Comparison of ENCODE assay signal across 8 cellular contexts in genomic region chr11:125514336-125515101, GRCh38. TPM values are rescaled to one million over a fixed set of nuclear protein-coding genes. Genes with fewer than 3 reads are reported as not detected.
DNase-seq lines count a peak whose midpoint lies in the region; ATAC-seq and TF ChIP-seq lines count a peak whose summit lies in the region.

No MANE protein-coding gene starts in this region.

- H3F3A ChIP-seq in Loucy (ENCODE audit: low read depth) = no peaks in the 10 kb centered on the region

- H3K4me1 Mint-ChIP-seq in stimulated activated memory B cell treated with anti-CD40 and anti-IgM and Interleukin-4, amounts not matched to agents 10 μg/mL and 1 μg/mL and 100 μg/mL, for 72 hours = peaks cover 29% of the 10 kb centered on the region

- H3K36me3 ChIP-seq in Loucy (ENCODE audit: insufficient read depth, low read length) = no peaks in the 10 kb centered on the region

- no peaks in the 10 kb centered on the region for H4K20me1 ChIP-seq in Loucy (ENCODE audit: insufficient read depth, low read length, poor library complexity, severe bottlenecking)

- H3K4me3 ChIP-seq in Loucy (ENCODE audit: low read length, poor library complexity, severe bottlenecking) (peak overlapping the region; percentile 42), fibroblast of the aortic adventitia (ENCODE audit: low read depth, low read length) (no peak overlapping the region)

- DNase-seq in GDM1 (lab: John Stamatoyannopoulos, UW) (peak; percentile 63), fibroblast of the aortic adventitia (ENCODE audit: low read depth) (peak; percentile 84), NCI-H2029 (lab: John Stamatoyannopoulos, UW) (no peak), occipital lobe (lab: John Stamatoyannopoulos, UW) (no peak)
- DNase-seq in activated CD4-positive, alpha-beta T cell treated with anti-CD3 and anti-CD28 coated beads, Interleukin-2, amount 50 U/mL, for 1 hour = peak; percentile 26

- H3K79me2 ChIP-seq in Loucy (ENCODE audit: insufficient read depth, low read length) = no peaks in the 10 kb centered on the region

- no peak overlapping the region for H2AFZ ChIP-seq in Loucy (ENCODE audit: low read length)

- H3K4me1 ChIP-seq in Loucy (ENCODE audit: insufficient read depth, low read length, poor library complexity, severe bottlenecking) = peaks cover 10% of the 10 kb centered on the region

- ATAC-seq in GM21737 (IDR thresholded peaks at IDR 0.05; ENCODE audit: unreplicated experiment) = peak; percentile 67
- ATAC-seq in stimulated activated memory B cell treated with anti-CD40 and anti-IgM and Interleukin-4, amounts not matched to agents 10 μg/mL and 1 μg/mL and 100 μg/mL, for 72 hours = peak; percentile 92

- peak overlapping the region; percentile 85 for H3K27ac Mint-ChIP-seq in stimulated activated memory B cell treated with anti-CD40 and anti-IgM and Interleukin-4, amounts not matched to agents 10 μg/mL and 1 μg/mL and 100 μg/mL, for 72 hours

- no peak for TF ChIP-seq CTCF in Loucy (conservative IDR thresholded peaks at IDR 0.05; ENCODE audit: low read length)
- no peak for TF ChIP-seq CTCF in fibroblast of the aortic adventitia (IDR thresholded peaks at IDR 0.05; ENCODE audit: insufficient read depth, low read length)

- H3K9me2 ChIP-seq in Loucy (replicated peaks; ENCODE audit: low read depth, low read length) = no peaks in the 10 kb centered on the region

- H3K9me3 Mint-ChIP-seq in stimulated activated memory B cell treated with anti-CD40 and anti-IgM and Interleukin-4, amounts not matched to agents 10 μg/mL and 1 μg/mL and 100 μg/mL, for 72 hours = no peaks in the 10 kb centered on the region

- no peaks in the 10 kb centered on the region for H3K9me3 ChIP-seq in Loucy (ENCODE audit: insufficient read depth, low read depth, low read length)

- no peaks in the 10 kb centered on the region for H3K27me3 Mint-ChIP-seq in stimulated activated memory B cell treated with anti-CD40 and anti-IgM and Interleukin-4, amounts not matched to agents 10 μg/mL and 1 μg/mL and 100 μg/mL, for 72 hours

- H3K9ac ChIP-seq in Loucy (ENCODE audit: low read depth, low read length, poor library complexity, severe bottlenecking) = no peak overlapping the region

- H3K4me3 Mint-ChIP-seq in stimulated activated memory B cell treated with anti-CD40 and anti-IgM and Interleukin-4, amounts not matched to agents 10 μg/mL and 1 μg/mL and 100 μg/mL, for 72 hours = peak overlapping the region; percentile 9

- peak overlapping the region; percentile 60 for H3K4me2 ChIP-seq in Loucy (ENCODE audit: low read depth, low read length, poor library complexity, severe bottlenecking)

- no peaks in the 10 kb centered on the region for H3K36me3 Mint-ChIP-seq in stimulated activated memory B cell treated with anti-CD40 and anti-IgM and Interleukin-4, amounts not matched to agents 10 μg/mL and 1 μg/mL and 100 μg/mL, for 72 hours

- H3K27me3 ChIP-seq in Loucy (ENCODE audit: insufficient read depth, low read length, poor library complexity, severe bottlenecking) = peaks cover 43% of the 10 kb centered on the region

RNA-seq across cellular contexts. Expression of gene FEZ1, which starts 18.5 kb away (rescaled TPM):
- total RNA-seq in fibroblast of the aortic adventitia (ENCODE audit: low replicate concordance) = 77.0 and 91.8 TPM in 2 replicates
- total RNA-seq in occipital lobe = 295 TPM

RNA-seq across cellular contexts. Expression of gene EI24, which starts 54.8 kb away (rescaled TPM):
- total RNA-seq in fibroblast of the aortic adventitia (ENCODE audit: low replicate concordance) (94.5 and 153 TPM in 2 replicates), occipital lobe (95.9 TPM)

Comparison
In these comparisons a context has a peak if more than half of its experiments do, and no peak if none do; other contexts are left out.
1. DNase-seq: peak in GDM1 (single experiment), activated CD4-positive, alpha-beta T cell treated with anti-CD3 and anti-CD28 coated beads, Interleukin-2, amount 50 U/mL, for 1 hour (single experiment) and fibroblast of the aortic adventitia (single experiment); none in NCI-H2029 (single experiment) and occipital lobe (single experiment).